In genomic region chr6:3742426-3743344, GRCh38 we compare ENCODE assay signal across 1 cellular context.
A peak's percentile ranks its signal among the peaks of the same experiment; 100 is the strongest.
TF ChIP-seq lines count a peak whose summit lies in the region.

No MANE protein-coding gene starts in this region.

TF ChIP-seq in HepG2, 621 proteins besides CTCF, POLR2A, EP300 and RAD21 (continued from another document and continues in another):
- TF ChIP-seq BCLAF1 (IDR thresholded peaks at IDR 0.05) (no peak), TAF1 (CRISPR knock-in tag; IDR thresholded peaks at IDR 0.05) (no peak), ATF3 (CRISPR knock-in tag; IDR thresholded peaks at IDR 0.05) (no peak), RFX1 (IDR thresholded peaks at IDR 0.05) (no peak), ZNF780A (CRISPR knock-in tag; IDR thresholded peaks at IDR 0.05) (no peak), KIAA2018 (CRISPR knock-in tag; IDR thresholded peaks at IDR 0.05; ENCODE audit: borderline replicate concordance) (no peak), XBP1 (CRISPR knock-in tag; IDR thresholded peaks at IDR 0.05) (no peak), BRD4 (CRISPR knock-in tag; IDR thresholded peaks at IDR 0.05) (no peak), JDP2 (CRISPR knock-in tag; IDR thresholded peaks at IDR 0.05; ENCODE audit: borderline replicate concordance) (no peak), ZNF337 (CRISPR knock-in tag; IDR thresholded peaks at IDR 0.05; ENCODE audit: borderline replicate concordance, low read depth) (0 out of 2 replicates have a peak, but pooled peaks have one; percentile 17), ZNF792 (CRISPR knock-in tag; IDR thresholded peaks at IDR 0.05) (peak; percentile 35; the same call in 1 of the 2 replicates), YEATS2 (CRISPR knock-in tag; IDR thresholded peaks at IDR 0.05; ENCODE audit: borderline replicate concordance) (no peak), ZNF660 (CRISPR knock-in tag; IDR thresholded peaks at IDR 0.05; ENCODE audit: borderline replicate concordance, low read depth) (no peak), THYN1 (CRISPR knock-in tag; IDR thresholded peaks at IDR 0.05; ENCODE audit: borderline replicate concordance, low read depth) (no peak), MEIS1 (CRISPR knock-in tag; IDR thresholded peaks at IDR 0.05; ENCODE audit: borderline replicate concordance) (no peak; the same call in 1 of the 2 replicates), ZFP91 (CRISPR knock-in tag; IDR thresholded peaks at IDR 0.05; ENCODE audit: borderline replicate concordance) (peak; percentile 68; the same call in 1 of the 2 replicates), SOX6 (IDR thresholded peaks at IDR 0.05) (no peak), SOX6 (CRISPR knock-in tag; IDR thresholded peaks at IDR 0.05) (peak; percentile 74), ZNF788 (CRISPR knock-in tag; IDR thresholded peaks at IDR 0.05; ENCODE audit: borderline replicate concordance) (peak; percentile 89), FLYWCH1 (CRISPR knock-in tag; IDR thresholded peaks at IDR 0.05) (no peak), ZBTB14 (CRISPR knock-in tag; IDR thresholded peaks at IDR 0.05) (no peak), SCMH1 (CRISPR knock-in tag; IDR thresholded peaks at IDR 0.05; ENCODE audit: borderline replicate concordance) (no peak), TMF1 (CRISPR knock-in tag; IDR thresholded peaks at IDR 0.05; ENCODE audit: low read depth) (no peak), PCBP1 (IDR thresholded peaks at IDR 0.05; ENCODE audit: borderline replicate concordance, low read depth, low read length) (no peak), PHB2 (IDR thresholded peaks at IDR 0.05; ENCODE audit: partially characterized antibody) (no peak), ZNF563 (CRISPR knock-in tag; IDR thresholded peaks at IDR 0.05) (peak; percentile 32; the same call in 1 of the 2 replicates), ZBTB43 (CRISPR knock-in tag; conservative IDR thresholded peaks at IDR 0.05) (peak; percentile 72; the same call in 1 of the 2 replicates), ZNF484 (CRISPR knock-in tag; IDR thresholded peaks at IDR 0.05; ENCODE audit: borderline replicate concordance, low read depth) (no peak), ZBTB10 (CRISPR knock-in tag; IDR thresholded peaks at IDR 0.05; ENCODE audit: borderline replicate concordance) (no peak), PREB (CRISPR knock-in tag; IDR thresholded peaks at IDR 0.05) (no peak), NKX3-1 (CRISPR knock-in tag; IDR thresholded peaks at IDR 0.05) (no peak), ZNF136 (CRISPR knock-in tag; IDR thresholded peaks at IDR 0.05; ENCODE audit: low read depth) (peak; percentile 32; the same call in 1 of the 2 replicates), ZNF510 (CRISPR knock-in tag; IDR thresholded peaks at IDR 0.05; ENCODE audit: low read depth) (0 out of 2 replicates have a peak, but pooled peaks have one; percentile 5), CCAR2 (optimal IDR thresholded peaks at IDR 0.05; ENCODE audit: low read depth, low read length) (no peak), SETDB1 (CRISPR knock-in tag; IDR thresholded peaks at IDR 0.05; ENCODE audit: borderline replicate concordance) (no peak), SMARCE1 (IDR thresholded peaks at IDR 0.05; ENCODE audit: borderline replicate concordance) (no peak)
